In the genomic region with DNA sequence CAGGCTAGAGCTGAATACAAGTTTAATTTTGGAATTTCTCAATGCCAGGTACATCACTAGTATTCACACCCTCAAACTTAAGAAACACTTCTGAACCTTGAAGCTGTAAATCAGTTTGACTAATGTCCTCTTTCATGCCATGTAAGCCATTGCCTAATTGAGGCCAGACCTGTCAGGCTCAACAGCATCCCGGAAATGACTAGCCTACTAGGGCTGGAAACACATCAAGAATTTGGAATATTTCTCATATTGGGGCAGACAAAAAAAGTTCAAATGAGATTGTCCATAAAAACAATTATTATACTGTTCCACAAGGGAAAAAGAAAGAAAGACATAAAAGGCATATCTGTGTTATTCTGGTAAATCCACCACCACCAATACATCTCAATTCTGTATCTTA, we compare ENCODE assay signal across 8 cellular contexts. TPM values are rescaled to one million over a fixed set of nuclear protein-coding genes. Genes with fewer than 3 reads are reported as not detected.
DNase-seq lines count a peak whose midpoint lies in the region; ATAC-seq, FAIRE-seq and TF ChIP-seq lines count a peak whose summit lies in the region.

No MANE protein-coding gene starts in this region.

- no peaks in the 10 kb centered on the region for H3K9me1 ChIP-seq in K562 (ENCODE audit: control insufficient read depth, insufficient read depth, low read length)

- no peaks in the 10 kb centered on the region for H3K27me3 ChIP-seq in BLaER1 treated with 17β-estradiol and CSF1 and Interleukin-3, amounts not matched to agents 10 nM and 100 nM
- H3K27me3 ChIP-seq in KMS-11 (ENCODE audit: insufficient read depth, low read depth), result no peaks in the 10 kb centered on the region
- no peaks in the 10 kb centered on the region for H3K27me3 ChIP-seq in K562 (ENCODE audit: control insufficient read depth in 2 of 2, insufficient read depth in 2 of 2, low read length in 2 of 2)

- ATAC-seq in K562, result peak; percentile 15
- no peak for ATAC-seq in memory B cell (ENCODE audit: low read depth)
- ATAC-seq in HG03196 (IDR thresholded peaks at IDR 0.05; ENCODE audit: unreplicated experiment), result no peak
- no peak for ATAC-seq in HG02678 (IDR thresholded peaks at IDR 0.05; ENCODE audit: unreplicated experiment)

- in situ Hi-C loops in K562 (cut with MboI), result no loop called here

- H3K9me3 ChIP-seq in BLaER1 treated with 17β-estradiol and CSF1 and Interleukin-3, amounts not matched to agents 10 nM and 100 nM (replicated peaks in 1 of 11), result no peaks in the 10 kb centered on the region
- no peaks in the 10 kb centered on the region for H3K9me3 ChIP-seq in K562 (replicated peaks; ENCODE audit: control insufficient read depth, insufficient read depth, low read depth, low read length)

- peak overlapping the region in 10 of 11 experiments; percentile 82 to 98 (median 95); a peak in 17 of 22 replicates for H3K27ac ChIP-seq in BLaER1 treated with 17β-estradiol and CSF1 and Interleukin-3, amounts not matched to agents 10 nM and 100 nM
- H3K27ac ChIP-seq in KMS-11 (no peak overlapping the region), K562 (ENCODE audit: extremely low read depth, low read depth, low read length) (peak overlapping the region; percentile 94)

- TF ChIP-seq EP300 in K562 (IDR thresholded peaks at IDR 0.05; ENCODE audit: low read length), result peak; percentile 29; the same call in 1 of the 2 replicates

- H3K36me3 Mint-ChIP-seq in memory B cell, result peaks cover under 1% of the 10 kb centered on the region

- H3K4me3 Mint-ChIP-seq in memory B cell, result peak overlapping the region; percentile 96

- no peak for TF ChIP-seq RAD21 in K562 (CRISPR knock-in tag; conservative IDR thresholded peaks at IDR 0.05 in 1 of 2, IDR thresholded peaks at IDR 0.05 in 1 of 2)

- H3K9ac ChIP-seq in BLaER1 treated with 17β-estradiol and CSF1 and Interleukin-3, amounts not matched to agents 10 nM and 100 nM, result peak overlapping the region in 10 of 11 experiments; percentile 84 to 98 (median 94); a peak in 19 of 22 replicates
- H3K9ac ChIP-seq in KMS-11 (no peak overlapping the region), K562 (ENCODE audit: insufficient read depth in 1 of 2, low read depth in 2 of 2, low read length in 2 of 2) (peak overlapping the region; percentile 49 to 92; a peak in 3 of 4 replicates)

- peaks cover 43% of the 10 kb centered on the region for H3K4me1 Mint-ChIP-seq in memory B cell

- H3K79me2 ChIP-seq in KMS-11 (ENCODE audit: insufficient read depth, low read depth) (peaks cover 31% of the 10 kb centered on the region; the same call in 1 of the 2 replicates), K562 (ENCODE audit: control insufficient read depth, insufficient read depth, low read length) (peaks cover 78% of the 10 kb centered on the region)

- no peak for TF ChIP-seq CTCF in KMS-11 (conservative IDR thresholded peaks at IDR 0.05; ENCODE audit: low read depth, low read length)
- TF ChIP-seq CTCF in K562 (IDR thresholded peaks at IDR 0.05 in 2 of 3, conservative IDR thresholded peaks at IDR 0.05 in 1 of 3; ENCODE audit: insufficient read depth in 2 of 3, low read depth in 1 of 3, low read length in 3 of 3), result no peak

- H3K9me3 Mint-ChIP-seq in memory B cell, result no peaks in the 10 kb centered on the region

- intact Hi-C loops in K562 (cut with micrococcal nuclease), result loop anchor here (5.0 kb wide), 1 partner anchor 212 kb away; a partner anchor contains a TSS

- H3K36me3 ChIP-seq in BLaER1 treated with 17β-estradiol and CSF1 and Interleukin-3, amounts not matched to agents 10 nM and 100 nM, result peaks cover 0 to 7% (median 0%) of the 10 kb centered on the region in 11 experiments; a peak in 6 of 22 replicates
- no peaks in the 10 kb centered on the region for H3K36me3 ChIP-seq in KMS-11 (ENCODE audit: insufficient read depth)
- H3K36me3 ChIP-seq in K562 (ENCODE audit: control insufficient read depth, insufficient read depth, low read length), result peaks cover 8% of the 10 kb centered on the region; the same call in 2 of the 3 replicates

- H3K27ac Mint-ChIP-seq in memory B cell, result no peak overlapping the region

- peaks cover 44 to 81% (median 74%) of the 10 kb centered on the region in 10 experiments for H3K4me1 ChIP-seq in BLaER1 treated with 17β-estradiol and CSF1 and Interleukin-3, amounts not matched to agents 10 nM and 100 nM
- H3K4me1 ChIP-seq in KMS-11 (ENCODE audit: low read depth, poor library complexity, severe bottlenecking) (peaks cover 18% of the 10 kb centered on the region), K562 (replicated peaks in 1 of 2; ENCODE audit: control insufficient read depth in 2 of 2, insufficient read depth in 2 of 2, low read length in 2 of 2) (peaks cover 7 to 20% of the 10 kb centered on the region in 2 experiments)

- peak overlapping the region; percentile 82 to 99 (median 92) for H3K4me3 ChIP-seq in BLaER1 treated with 17β-estradiol and CSF1 and Interleukin-3, amounts not matched to agents 10 nM and 100 nM
- H3K4me3 ChIP-seq in KMS-11 (IDR thresholded peaks at IDR 0.05; ENCODE audit: insufficient read depth, low read depth, low read length) (no peak overlapping the region), K562 (peak overlapping the region; percentile 84)

- H2AFZ ChIP-seq in KMS-11 (ENCODE audit: low read depth) (no peak overlapping the region), K562 (ENCODE audit: low read depth, low read length) (no peak overlapping the region)

- no TSS peak for BruUV-seq in K562 (replicated peaks; lab: Mats Ljungman, UMichigan)

- 0% methylated on average over 1 of the region's 1 CpG for WGBS in K562 (ENCODE audit: insufficient coverage, low coverage, missing lambda C conversion rate)

- DNase-seq in K562 (ENCODE audit: extremely low read depth in 1 of 4, low spot score in 3 of 4) (peak in 2 of 4 experiments; percentile 36 to 73), memory B cell (ENCODE audit: low spot score in 2 of 2) (no peak), NCI-H2171 treated with DMSO at 0.1 percent for 48 hours (lab: John Stamatoyannopoulos, UW) (no peak), nucleus accumbens (lab: John Stamatoyannopoulos, UW) (no peak)

- POLR2A ChIA-PET in K562 (lab: Yijun Ruan, JAX), result interaction anchor here (1.3 to 1.5 kb wide), 3 partner anchors 8 to 39 kb away, joined by 3 to 4 read pairs (median 3); no protein-coding TSS in a partner anchor

- peak; percentile 37 for FAIRE-seq in K562 (lab: Jason Lieb, UNC)

- H3K4me2 ChIP-seq in BLaER1 treated with 17β-estradiol and CSF1 and Interleukin-3, amounts not matched to agents 10 nM and 100 nM, result peak overlapping the region; percentile 85 to 96 (median 91)
- H3K4me2 ChIP-seq in KMS-11, result peak overlapping the region; percentile 81
- H3K4me2 ChIP-seq in K562 (ENCODE audit: insufficient read depth, low read length), result peak overlapping the region; percentile 100

- CTCF ChIA-PET in K562 (lab: Yijun Ruan, JAX; ENCODE audit: low intra/inter-chr PET ratio), result no interaction called here

- H4K20me1 ChIP-seq in BLaER1 treated with 17β-estradiol and CSF1 and Interleukin-3, amounts not matched to agents 10 nM and 100 nM, result peaks cover 8 to 60% (median 48%) of the 10 kb centered on the region in 11 experiments; a peak in 16 of 22 replicates
- H4K20me1 ChIP-seq in KMS-11 (ENCODE audit: insufficient read depth) (no peaks in the 10 kb centered on the region), K562 (replicated peaks; ENCODE audit: control insufficient read depth, insufficient read depth, low read length) (no peaks in the 10 kb centered on the region)

- no peak for TF ChIP-seq POLR2A in K562 (conservative IDR thresholded peaks at IDR 0.05)

- no peaks in the 10 kb centered on the region for H3K27me3 Mint-ChIP-seq in memory B cell

TF ChIP-seq in K562, 482 proteins besides CTCF, POLR2A, EP300 and RAD21 (continues in another document):
- TF ChIP-seq ZNF175 (CRISPR knock-in tag; IDR thresholded peaks at IDR 0.05; ENCODE audit: low read depth), result 0 out of 2 replicates have a peak, but pooled peaks have one; percentile 55

RNA-seq across cellular contexts. Expression of a gene that starts 1.7 kb away (rescaled TPM):
- 97.3 and 280 TPM in 2 replicates for total RNA-seq in K562 (2011; cell fraction: chromatin; rRNA removed; ENCODE audit: low replicate concordance)
- 42.9 and 54.7 TPM in 2 replicates for total RNA-seq in K562 (2011; cell fraction: nucleolus; rRNA removed)
- 86.6 and 92.1 TPM in 2 replicates for total RNA-seq in K562 (2011; cell fraction: nucleoplasm; rRNA removed)
- total RNA-seq in K562 (2014; rRNA removed) (33.6 and 36.0 TPM in 2 replicates), K562 (2014; rRNA removed; fragmentation: Illumina TruSeq; extraction: Trizol) (52.3 and 58.6 TPM in 2 replicates), K562 (2015; rRNA removed; fragmentation: Illumina TruSeq; extraction: Trizol) (56.3 and 60.6 TPM in 2 replicates), K562 (2021) (52.4 and 57.1 TPM in 2 replicates)
- polyA plus RNA-seq in K562 (2011; rRNA removed) (48.8 and 69.3 TPM in 2 replicates), K562 (2014; fragmentation: Illumina TruSeq; extraction: Trizol) (41.1 and 47.1 TPM in 2 replicates), K562 (2014; fragmentation: Nextera tagmentation; extraction: Ambion mirVana) (10 to 100 TPM; 18.0 to 19.7 TPM), K562 (2014; rRNA removed) (31.6 and 35.6 TPM in 2 replicates)
- 20.4 and 25.9 TPM in 2 replicates for polyA plus RNA-seq in K562 (2011; cell fraction: cytosol; rRNA removed)
- polyA plus RNA-seq in K562 (2011; cell fraction: nucleus; rRNA removed), result 43.0 and 49.3 TPM in 2 replicates
- 32.0 and 43.0 TPM in 2 replicates for polyA plus RNA-seq in K562 (2012)
- polyA minus RNA-seq in K562 (2011; rRNA and poly(A)+ RNA removed), result 98.5 and 105 TPM in 2 replicates
- 41.5 and 42.5 TPM in 2 replicates for polyA minus RNA-seq in K562 (2011; cell fraction: cytosol; rRNA and poly(A)+ RNA removed)
- 26.4 and 48.5 TPM in 2 replicates for polyA minus RNA-seq in K562 (2011; cell fraction: nucleus; rRNA and poly(A)+ RNA removed)

RNA-seq across cellular contexts. Expression of a gene that starts 32.1 kb away (rescaled TPM):
- total RNA-seq in K562 (2011; cell fraction: chromatin; rRNA removed; ENCODE audit: low replicate concordance), result not detected in 2 replicates
- not detected in 2 replicates for total RNA-seq in K562 (2011; cell fraction: nucleolus; rRNA removed)
- total RNA-seq in K562 (2011; cell fraction: nucleoplasm; rRNA removed), result not detected in 2 replicates
- total RNA-seq in K562 (2014; rRNA removed) (not detected in 2 replicates), K562 (2014; rRNA removed; fragmentation: Illumina TruSeq; extraction: Trizol) (not detected in 2 replicates), K562 (2015; rRNA removed; fragmentation: Illumina TruSeq; extraction: Trizol) (not detected in 2 replicates), K562 (2021) (not detected in 2 replicates)
- polyA plus RNA-seq in K562 (2011; rRNA removed) (not detected in 2 replicates), K562 (2014; fragmentation: Illumina TruSeq; extraction: Trizol) (not detected in 2 replicates), K562 (2014; fragmentation: Nextera tagmentation; extraction: Ambion mirVana) (not detected), K562 (2014; rRNA removed) (not detected in 2 replicates)
- 0.07 TPM in 1 of 2 replicates, not detected in the other for polyA plus RNA-seq in K562 (2011; cell fraction: cytosol; rRNA removed)
- polyA plus RNA-seq in K562 (2011; cell fraction: nucleus; rRNA removed), result not detected in 2 replicates
- polyA plus RNA-seq in K562 (2012), result not detected in 2 replicates
- not detected in 2 replicates for polyA minus RNA-seq in K562 (2011; rRNA and poly(A)+ RNA removed)
- polyA minus RNA-seq in K562 (2011; cell fraction: cytosol; rRNA and poly(A)+ RNA removed), result not detected in 2 replicates
- polyA minus RNA-seq in K562 (2011; cell fraction: nucleus; rRNA and poly(A)+ RNA removed), result not detected in 2 replicates
